ENCODE assay signal across 26 cellular contexts in genomic region chr10:6699336-6699735, GRCh38.
"Had no signal": no experiment of that assay in that cellular context is flagged by ENCODE, and none has a peak within 500 bp of the region (broad histone marks: within the 10 kb centered on the region; RNA-seq: fewer than 3 reads in every experiment).

No MANE protein-coding gene starts in this region.

- H3K27me3 ChIP-seq: gastroesophageal sphincter, hepatocyte, ovary, sigmoid colon, tibial nerve, upper lobe of left lung, uterus had no signal

- H3K9me3 ChIP-seq: gastroesophageal sphincter, heart left ventricle, left lung, ovary, psoas muscle, sigmoid colon, stomach, thoracic aorta, tibial nerve, upper lobe of left lung, uterus had no signal

- DNase-seq: effector CD8-positive, alpha-beta T cell; endodermal cell; foreskin keratinocyte; heart left ventricle; left cardiac atrium; left lung; mesendoderm; naive thymus-derived CD8-positive, alpha-beta T cell; nephron progenitor cell; nucleus accumbens; ovary; posterior cingulate gyrus; psoas muscle; right cardiac atrium; sigmoid colon; stimulated activated CD4-positive, alpha-beta T cell treated with anti-CD3 and anti-CD28 coated beads, Interleukin-2, amount 100 ng/mL, for 24 hours; stimulated activated CD4-positive, alpha-beta T cell treated with anti-CD3 and anti-CD28 coated beads, Interleukin-4, amount 100 ng/mL, for 24 hours; stimulated activated naive CD4-positive, alpha-beta T cell treated with Interleukin-2 at 50 U/mL for 16 hours; stomach; upper lobe of left lung; uterus had no signal

- H3K27ac ChIP-seq: epithelial cell of prostate, foreskin keratinocyte, gastroesophageal sphincter, heart left ventricle, hepatocyte, left lung, ovary, psoas muscle, sigmoid colon, stomach, thoracic aorta, tibial nerve, upper lobe of left lung, uterus had no signal

- H3K36me3 ChIP-seq: gastroesophageal sphincter, heart left ventricle, left lung, ovary, sigmoid colon, stomach, thoracic aorta, tibial nerve, upper lobe of left lung, uterus had no signal

- H3K4me3 ChIP-seq: gastroesophageal sphincter, heart left ventricle, hepatocyte, left lung, ovary, psoas muscle, sigmoid colon, stomach, thoracic aorta, tibial nerve, upper lobe of left lung, uterus had no signal

- H3K4me1 ChIP-seq: foreskin keratinocyte, gastroesophageal sphincter, heart left ventricle, left lung, psoas muscle, sigmoid colon, stomach, tibial nerve, upper lobe of left lung, uterus had no signal
